ENCODE assay signal across 2 cellular contexts in genomic region chrX:70231666-70232065, GRCh38.
TF ChIP-seq lines count a peak whose summit lies in the region.

No MANE protein-coding gene starts in this region.

TF ChIP-seq in A549, 52 proteins besides CTCF, POLR2A, EP300 and RAD21:
- TF ChIP-seq HOXA7 (CRISPR knock-in tag; IDR thresholded peaks at IDR 0.05) (no peak), USF2 (IDR thresholded peaks at IDR 0.05) (no peak), ZNF302 (CRISPR knock-in tag; IDR thresholded peaks at IDR 0.05) (no peak), RNF2 (IDR thresholded peaks at IDR 0.05; ENCODE audit: borderline replicate concordance, low read depth) (no peak), HDAC2 (IDR thresholded peaks at IDR 0.05) (no peak), FOSB (CRISPR knock-in tag; IDR thresholded peaks at IDR 0.05) (no peak), MAFK (IDR thresholded peaks at IDR 0.05; ENCODE audit: partially characterized antibody) (no peak)
TF ChIP-seq in A549: peak in this region for 0.

TF ChIP-seq in K562, 482 proteins besides CTCF, POLR2A, EP300 and RAD21:
- TF ChIP-seq VEZF1 (CRISPR knock-in tag; IDR thresholded peaks at IDR 0.05) (peak; percentile 15; the same call in 1 of the 2 replicates), MLX (CRISPR knock-in tag; conservative IDR thresholded peaks at IDR 0.05) (no peak), ZC3H8 (IDR thresholded peaks at IDR 0.05) (no peak)
TF ChIP-seq in K562: peak in this region for 1.
